40 cellular contexts compared by ENCODE assay signal in genomic region chr14:82091097-82091496, GRCh38.
"Had no signal": no experiment of that assay in that cellular context is flagged by ENCODE, and none has a peak within 500 bp of the region (broad histone marks: within the 10 kb centered on the region; RNA-seq: fewer than 3 reads in every experiment).

No MANE protein-coding gene starts in this region.

- H3K27ac Mint-ChIP-seq: activated naive CD4-positive, alpha-beta T cell treated with anti-CD3 and anti-CD28 coated beads for 36 hours; activated naive CD4-positive, alpha-beta T cell treated with anti-CD3 and anti-CD28 coated beads, Interleukin-2, amount 10 ng/mL, durations not matched to agents 7 days and 5 days; activated naive CD4-positive, alpha-beta T cell treated with anti-CD3 and anti-CD28 coated beads, Interleukin-2, amount 50 U/mL, for 24 hours; activated naive CD4-positive, alpha-beta T cell treated with anti-CD3 and anti-CD28 coated beads, Interleukin-2, amount 50 U/mL, for 72 hours; activated naive CD8-positive, alpha-beta T cell; activated naive CD8-positive, alpha-beta T cell treated with anti-CD3 and anti-CD28 coated beads for 36 hours; activated naive CD8-positive, alpha-beta T cell treated with anti-CD3 and anti-CD28 coated beads, Interleukin-2, amount 10 ng/mL, durations not matched to agents 7 days and 5 days; activated naive CD8-positive, alpha-beta T cell treated with anti-CD3 and anti-CD28 coated beads, Interleukin-2, amount 50 U/mL, for 24 hours; activated T-cell treated with anti-CD3 and anti-CD28 coated beads, Interleukin-2, amount 50 U/mL, for 24 hours; activated T-cell treated with anti-CD3 and anti-CD28 coated beads, Interleukin-2, amount 50 U/mL, for 72 hours; activated T-helper 1 cell treated with anti-CD3 and anti-CD28 coated beads, Interleukin-12 subunit alpha, Interleukin-12 subunit beta, Interleukin-2, Interleukin-4 antibody, amounts not matched to agents 30 ng/mL and 10 ng/mL and 1 ng/mL, durations not matched to agents 14 hours and 24 hours and 36 hours; activated T-helper 17 cell treated with anti-CD3 and anti-CD28 coated beads, Interleukin-2, amount 50 U/mL, for 72 hours; activated T-helper 2 cell treated with anti-CD3 and anti-CD28 coated beads, Interferon-gamma antibody, Interleukin-2, Interleukin-4, amounts not matched to agents 10 μg/mL and 5 μg/mL and 100 μg/mL, durations not matched to agents 14 hours and 24 hours and 36 hours; brain had no signal

- H3K27me3 ChIP-seq: adrenal gland, ascending aorta, body of pancreas, brain microvascular endothelial cell, breast epithelium, cardiac muscle cell had no signal

- H3K4me3 Mint-ChIP-seq: activated naive CD4-positive, alpha-beta T cell treated with anti-CD3 and anti-CD28 coated beads for 36 hours; activated naive CD4-positive, alpha-beta T cell treated with anti-CD3 and anti-CD28 coated beads, Interleukin-2, amount 10 ng/mL, durations not matched to agents 7 days and 5 days; activated naive CD4-positive, alpha-beta T cell treated with anti-CD3 and anti-CD28 coated beads, Interleukin-2, amount 50 U/mL, for 24 hours; activated naive CD8-positive, alpha-beta T cell; activated naive CD8-positive, alpha-beta T cell treated with anti-CD3 and anti-CD28 coated beads for 36 hours; activated naive CD8-positive, alpha-beta T cell treated with anti-CD3 and anti-CD28 coated beads, Interleukin-2, amount 10 ng/mL, durations not matched to agents 7 days and 5 days; activated naive CD8-positive, alpha-beta T cell treated with anti-CD3 and anti-CD28 coated beads, Interleukin-2, amount 50 U/mL, for 24 hours; activated T-cell treated with anti-CD3 and anti-CD28 coated beads, Interleukin-2, amount 50 U/mL, for 24 hours; activated T-cell treated with anti-CD3 and anti-CD28 coated beads, Interleukin-2, amount 50 U/mL, for 4 hours; activated T-cell treated with anti-CD3 and anti-CD28 coated beads, Interleukin-2, amount 50 U/mL, for 72 hours; activated T-helper 1 cell treated with anti-CD3 and anti-CD28 coated beads, Interleukin-12 subunit alpha, Interleukin-12 subunit beta, Interleukin-2, Interleukin-4 antibody, amounts not matched to agents 30 ng/mL and 10 ng/mL and 1 ng/mL, durations not matched to agents 14 hours and 24 hours and 36 hours; activated T-helper 17 cell treated with anti-CD3 and anti-CD28 coated beads, Interleukin-2, amount 50 U/mL, for 72 hours; brain; central memory CD8-positive, alpha-beta T cell had no signal

- H3K9me3 Mint-ChIP-seq: activated naive CD4-positive, alpha-beta T cell treated with anti-CD3 and anti-CD28 coated beads for 36 hours; activated naive CD4-positive, alpha-beta T cell treated with anti-CD3 and anti-CD28 coated beads, Interleukin-2, amount 50 U/mL, for 24 hours; activated naive CD8-positive, alpha-beta T cell treated with anti-CD3 and anti-CD28 coated beads, Interleukin-2, amount 10 ng/mL, durations not matched to agents 7 days and 5 days; activated naive CD8-positive, alpha-beta T cell treated with anti-CD3 and anti-CD28 coated beads, Interleukin-2, amount 50 U/mL, for 24 hours; activated T-cell treated with anti-CD3 and anti-CD28 coated beads, Interleukin-2, amount 50 U/mL, for 4 hours had no signal

- H3K4me1 Mint-ChIP-seq: activated naive CD4-positive, alpha-beta T cell treated with anti-CD3 and anti-CD28 coated beads, Interleukin-2, amount 10 ng/mL, durations not matched to agents 7 days and 5 days; activated naive CD4-positive, alpha-beta T cell treated with anti-CD3 and anti-CD28 coated beads, Interleukin-2, amount 50 U/mL, for 24 hours; activated naive CD8-positive, alpha-beta T cell treated with anti-CD3 and anti-CD28 coated beads for 36 hours; activated naive CD8-positive, alpha-beta T cell treated with anti-CD3 and anti-CD28 coated beads, Interleukin-2, amount 10 ng/mL, durations not matched to agents 7 days and 5 days; activated naive CD8-positive, alpha-beta T cell treated with anti-CD3 and anti-CD28 coated beads, Interleukin-2, amount 50 U/mL, for 24 hours; activated T-helper 17 cell treated with anti-CD3 and anti-CD28 coated beads, Interleukin-2, amount 50 U/mL, for 72 hours; central memory CD8-positive, alpha-beta T cell had no signal

- H3K36me3 ChIP-seq: adrenal gland, ascending aorta, brain microvascular endothelial cell, breast epithelium, cardiac muscle cell had no signal

- H3K36me3 Mint-ChIP-seq: activated naive CD4-positive, alpha-beta T cell treated with anti-CD3 and anti-CD28 coated beads, Interleukin-2, amount 10 ng/mL, durations not matched to agents 7 days and 5 days; activated naive CD4-positive, alpha-beta T cell treated with anti-CD3 and anti-CD28 coated beads, Interleukin-2, amount 50 U/mL, for 24 hours; activated naive CD4-positive, alpha-beta T cell treated with anti-CD3 and anti-CD28 coated beads, Interleukin-2, amount 50 U/mL, for 72 hours; activated naive CD8-positive, alpha-beta T cell; activated naive CD8-positive, alpha-beta T cell treated with anti-CD3 and anti-CD28 coated beads for 36 hours; activated naive CD8-positive, alpha-beta T cell treated with anti-CD3 and anti-CD28 coated beads, Interleukin-2, amount 10 ng/mL, durations not matched to agents 7 days and 5 days; brain had no signal

- H3K4me1 ChIP-seq: adrenal gland, ascending aorta, body of pancreas, breast epithelium had no signal

- H3K9me3 ChIP-seq: adrenal gland, ascending aorta, body of pancreas, breast epithelium had no signal

- H3K4me3 ChIP-seq: adrenal gland, ascending aorta, body of pancreas, breast epithelium, cardiac muscle cell had no signal

- FAIRE-seq: astrocyte, bronchial epithelial cell had no signal

- H3K27ac ChIP-seq: adrenal gland, ascending aorta, body of pancreas, brain microvascular endothelial cell, breast epithelium, cardiac muscle cell had no signal

- H3K27me3 Mint-ChIP-seq: activated naive CD4-positive, alpha-beta T cell treated with anti-CD3 and anti-CD28 coated beads, Interleukin-2, amount 10 ng/mL, durations not matched to agents 7 days and 5 days; activated naive CD4-positive, alpha-beta T cell treated with anti-CD3 and anti-CD28 coated beads, Interleukin-2, amount 50 U/mL, for 24 hours; activated naive CD8-positive, alpha-beta T cell; activated naive CD8-positive, alpha-beta T cell treated with anti-CD3 and anti-CD28 coated beads for 36 hours; activated naive CD8-positive, alpha-beta T cell treated with anti-CD3 and anti-CD28 coated beads, Interleukin-2, amount 10 ng/mL, durations not matched to agents 7 days and 5 days; activated naive CD8-positive, alpha-beta T cell treated with anti-CD3 and anti-CD28 coated beads, Interleukin-2, amount 50 U/mL, for 24 hours; activated T-cell treated with anti-CD3 and anti-CD28 coated beads, Interleukin-2, amount 50 U/mL, for 24 hours; activated T-helper 17 cell treated with anti-CD3 and anti-CD28 coated beads, Interleukin-2, amount 50 U/mL, for 72 hours; central memory CD8-positive, alpha-beta T cell had no signal

- DNase-seq: activated effector memory CD4-positive, alpha-beta T cell treated with anti-CD3 and anti-CD28 coated beads, Interleukin-2, amount 50 U/mL, for 16 hours; activated effector memory CD4-positive, alpha-beta T cell treated with Interleukin-2 at 50 U/mL for 16 hours; activated gamma-delta T cell; activated gamma-delta T cell treated with Interleukin-2 at 50 U/mL for 16 hours; activated naive CD4-positive, alpha-beta T cell; activated naive CD4-positive, alpha-beta T cell treated with anti-CD3 and anti-CD28 coated beads for 36 hours; activated naive CD4-positive, alpha-beta T cell treated with anti-CD3 and anti-CD28 coated beads, Interleukin-2, amount 10 ng/mL, durations not matched to agents 7 days and 5 days; activated naive CD4-positive, alpha-beta T cell treated with anti-CD3 and anti-CD28 coated beads, Interleukin-2, amount 50 U/mL, for 16 hours; activated naive CD4-positive, alpha-beta T cell treated with Interleukin-2 at 50 U/mL for 16 hours; activated naive CD8-positive, alpha-beta T cell treated with anti-CD3 and anti-CD28 coated beads for 36 hours; activated naive CD8-positive, alpha-beta T cell treated with anti-CD3 and anti-CD28 coated beads, Interleukin-2, amount 10 ng/mL, durations not matched to agents 7 days and 5 days; activated naive CD8-positive, alpha-beta T cell treated with anti-CD3 and anti-CD28 coated beads, Interleukin-2, amount 50 U/mL, for 24 hours; activated T-cell treated with anti-CD3 and anti-CD28 coated beads, Interleukin-2, amount 50 U/mL, for 1 hour; activated T-cell treated with anti-CD3 and anti-CD28 coated beads, Interleukin-2, amount 50 U/mL, for 24 hours; activated T-cell treated with anti-CD3 and anti-CD28 coated beads, Interleukin-2, amount 50 U/mL, for 4 hours; activated T-cell treated with anti-CD3 and anti-CD28 coated beads, Interleukin-2, amount 50 U/mL, for 48 hours; activated T-cell treated with anti-CD3 and anti-CD28 coated beads, Interleukin-2, amount 50 U/mL, for 72 hours; adrenal gland; amniotic stem cell; amygdala; anterior cingulate cortex; aorta; body of pancreas; brain microvascular endothelial cell; caudate nucleus; central memory CD4-positive, alpha-beta T cell; cerebellar nuclear complex had no signal
